ENCODE assay signal across 31 cellular contexts in the genomic region with DNA sequence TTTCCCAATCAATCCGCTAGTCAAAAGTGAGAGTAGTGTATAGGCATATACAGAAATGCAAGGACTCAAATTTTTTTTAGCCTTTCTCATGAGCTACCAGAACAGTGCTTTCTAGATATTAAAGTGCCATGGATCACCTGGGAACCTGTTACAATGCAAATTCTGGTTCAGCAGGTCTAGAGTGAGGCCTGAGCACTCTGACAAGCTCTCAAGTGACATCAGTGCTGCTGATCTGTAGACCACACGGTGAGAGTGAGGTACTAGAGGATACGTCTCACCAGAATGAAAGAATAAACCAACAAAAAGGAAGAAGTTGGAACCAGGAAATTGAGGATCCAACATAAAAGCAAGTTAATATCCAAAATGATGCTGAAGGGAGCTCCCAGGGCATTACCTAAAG. TPM values are rescaled to one million over a fixed set of nuclear protein-coding genes. Genes with fewer than 3 reads are reported as not detected.
"Had no signal": no experiment of that assay in that cellular context is flagged by ENCODE, and none has a peak within 500 bp of the region (broad histone marks: within the 10 kb centered on the region; RNA-seq: fewer than 3 reads in every experiment).

No MANE protein-coding gene starts in this region.

- H3K4me1 ChIP-seq: neural progenitor cell, prostate gland, right atrium auricular region, tibial artery, uterus had no signal

- H3K9me3 Mint-ChIP-seq: activated CD4-positive, alpha-beta T cell treated with anti-CD3 and anti-CD28 coated beads, Interleukin-2, amount 10 ng/mL, durations not matched to agents 7 days and 5 days; activated naive CD4-positive, alpha-beta T cell treated with anti-CD3 and anti-CD28 coated beads, Interleukin-2, amount 10 ng/mL, durations not matched to agents 7 days and 5 days; activated naive CD8-positive, alpha-beta T cell treated with anti-CD3 and anti-CD28 coated beads, Interleukin-2, amount 50 U/mL, for 24 hours; endodermal cell; immature natural killer cell had no signal

- H3K4me2 ChIP-seq: neural progenitor cell had no signal

- H3K9me3 ChIP-seq: prostate gland, right atrium auricular region had no signal

- H3K9ac ChIP-seq: neural progenitor cell had no signal

- H2AFZ ChIP-seq: neural progenitor cell had no signal

- H3K4me3 ChIP-seq: heart right ventricle, neural progenitor cell, prostate gland, right atrium auricular region, tibial artery, uterus had no signal

- H3K4me3 Mint-ChIP-seq: activated CD4-positive, alpha-beta T cell treated with anti-CD3 and anti-CD28 coated beads, Interleukin-2, amount 10 ng/mL, durations not matched to agents 7 days and 5 days; activated CD8-positive, alpha-beta T cell treated with anti-CD3 and anti-CD28 coated beads, Interleukin-2, amount 10 ng/mL, durations not matched to agents 7 days and 5 days; activated naive CD4-positive, alpha-beta T cell treated with anti-CD3 and anti-CD28 coated beads, Interleukin-2, amount 10 ng/mL, durations not matched to agents 7 days and 5 days; activated naive CD8-positive, alpha-beta T cell treated with anti-CD3 and anti-CD28 coated beads, Interleukin-2, amount 50 U/mL, for 24 hours; brain; endodermal cell; immature natural killer cell; memory B cell; naive thymus-derived CD4-positive, alpha-beta T cell; neural progenitor cell had no signal

- ATAC-seq: activated CD4-positive, CD25-positive, alpha-beta regulatory T cell treated with anti-CD3 and anti-CD28 coated beads, Interleukin-2, amount 50 U/mL, for 24 hours; activated CD8-positive, alpha-beta T cell treated with anti-CD3 and anti-CD28 coated beads, Interleukin-2, amount 10 ng/mL, durations not matched to agents 7 days and 5 days; activated naive CD8-positive, alpha-beta T cell treated with anti-CD3 and anti-CD28 coated beads, Interleukin-2, amount 50 U/mL, for 24 hours; heart right ventricle; naive thymus-derived CD4-positive, alpha-beta T cell had no signal

- H3K27ac ChIP-seq: heart right ventricle, neural progenitor cell, prostate gland, right atrium auricular region, tibial artery, uterus had no signal

- H3K36me3 ChIP-seq: heart right ventricle, neural progenitor cell, prostate gland, right atrium auricular region, tibial artery, uterus had no signal

- H3K36me3 Mint-ChIP-seq: activated naive CD4-positive, alpha-beta T cell treated with anti-CD3 and anti-CD28 coated beads, Interleukin-2, amount 10 ng/mL, durations not matched to agents 7 days and 5 days; brain; immature natural killer cell; memory B cell; neural progenitor cell had no signal

- DNase-seq: activated CD4-positive, alpha-beta T cell treated with anti-CD3 and anti-CD28 coated beads, Interleukin-2, amount 10 ng/mL, durations not matched to agents 7 days and 5 days; activated CD8-positive, alpha-beta memory T cell treated with anti-CD3 and anti-CD28 coated beads, Interleukin-2, amount 50 U/mL, for 4 hours; activated CD8-positive, alpha-beta T cell treated with anti-CD3 and anti-CD28 coated beads, Interleukin-2, amount 10 ng/mL, durations not matched to agents 7 days and 5 days; activated effector memory CD4-positive, alpha-beta T cell treated with Interleukin-2 at 50 U/mL for 16 hours; activated naive CD4-positive, alpha-beta T cell treated with anti-CD3 and anti-CD28 coated beads, Interleukin-2, amount 10 ng/mL, durations not matched to agents 7 days and 5 days; activated naive CD8-positive, alpha-beta T cell treated with anti-CD3 and anti-CD28 coated beads, Interleukin-2, amount 50 U/mL, for 24 hours; activated T-cell treated with anti-CD3 and anti-CD28 coated beads, Interleukin-2, amount 50 U/mL, for 48 hours; anterior cingulate cortex; central memory CD4-positive, alpha-beta T cell; endodermal cell; heart right ventricle; immature natural killer cell; kidney glomerular epithelial cell; naive thymus-derived CD4-positive, alpha-beta T cell; stimulated activated CD4-positive, alpha-beta T cell treated with anti-CD3 and anti-CD28 coated beads, Interleukin-12 subunit alpha, Interleukin-12 subunit beta, amount 100 ng/mL, for 4 hours; stimulated activated CD4-positive, alpha-beta T cell treated with anti-CD3 and anti-CD28 coated beads, Interleukin-1b, Interleukin-23, amount 100 ng/mL, for 48 hours; stimulated activated CD8-positive, alpha-beta memory T cell treated with anti-CD3 and anti-CD28 coated beads, Interleukin-4, amount 100 ng/mL, for 48 hours; stimulated activated naive CD4-positive, alpha-beta T cell treated with Interleukin-2 at 50 U/mL for 16 hours; tibial artery; uterus had no signal

- H3K27me3 ChIP-seq: neural progenitor cell, right atrium auricular region, uterus had no signal

- H3K4me1 Mint-ChIP-seq: endodermal cell, immature natural killer cell had no signal

- H3K27ac Mint-ChIP-seq: activated CD4-positive, alpha-beta T cell treated with anti-CD3 and anti-CD28 coated beads, Interleukin-2, amount 10 ng/mL, durations not matched to agents 7 days and 5 days; activated CD8-positive, alpha-beta T cell treated with anti-CD3 and anti-CD28 coated beads, Interleukin-2, amount 10 ng/mL, durations not matched to agents 7 days and 5 days; activated naive CD4-positive, alpha-beta T cell treated with anti-CD3 and anti-CD28 coated beads, Interleukin-2, amount 10 ng/mL, durations not matched to agents 7 days and 5 days; activated naive CD8-positive, alpha-beta T cell treated with anti-CD3 and anti-CD28 coated beads, Interleukin-2, amount 50 U/mL, for 24 hours; brain; endodermal cell; immature natural killer cell; memory B cell; naive thymus-derived CD4-positive, alpha-beta T cell; neural progenitor cell had no signal

RNA-seq across cellular contexts. Expression of a gene that starts 16.0 kb away (rescaled TPM):
- total RNA-seq: activated CD4-positive, alpha-beta T cell treated with anti-CD3 and anti-CD28 coated beads, Interleukin-2, amount 10 ng/mL, durations not matched to agents 7 days and 5 days; activated CD8-positive, alpha-beta T cell treated with anti-CD3 and anti-CD28 coated beads, Interleukin-2, amount 10 ng/mL, durations not matched to agents 7 days and 5 days; endodermal cell; epithelial cell of proximal tubule; heart right ventricle; liver; mucosa of gallbladder; naive thymus-derived CD4-positive, alpha-beta T cell; osteoblast; right atrium auricular region had no signal

RNA-seq across cellular contexts. Expression of a gene that starts 46.1 kb away (rescaled TPM):
- total RNA-seq: activated CD4-positive, alpha-beta T cell treated with anti-CD3 and anti-CD28 coated beads, Interleukin-2, amount 10 ng/mL, durations not matched to agents 7 days and 5 days; activated CD8-positive, alpha-beta T cell treated with anti-CD3 and anti-CD28 coated beads, Interleukin-2, amount 10 ng/mL, durations not matched to agents 7 days and 5 days; liver; naive thymus-derived CD4-positive, alpha-beta T cell; osteoblast; subcutaneous adipose tissue had no signal
